ENCODE assay signal across 1 cellular context in the genomic region with DNA sequence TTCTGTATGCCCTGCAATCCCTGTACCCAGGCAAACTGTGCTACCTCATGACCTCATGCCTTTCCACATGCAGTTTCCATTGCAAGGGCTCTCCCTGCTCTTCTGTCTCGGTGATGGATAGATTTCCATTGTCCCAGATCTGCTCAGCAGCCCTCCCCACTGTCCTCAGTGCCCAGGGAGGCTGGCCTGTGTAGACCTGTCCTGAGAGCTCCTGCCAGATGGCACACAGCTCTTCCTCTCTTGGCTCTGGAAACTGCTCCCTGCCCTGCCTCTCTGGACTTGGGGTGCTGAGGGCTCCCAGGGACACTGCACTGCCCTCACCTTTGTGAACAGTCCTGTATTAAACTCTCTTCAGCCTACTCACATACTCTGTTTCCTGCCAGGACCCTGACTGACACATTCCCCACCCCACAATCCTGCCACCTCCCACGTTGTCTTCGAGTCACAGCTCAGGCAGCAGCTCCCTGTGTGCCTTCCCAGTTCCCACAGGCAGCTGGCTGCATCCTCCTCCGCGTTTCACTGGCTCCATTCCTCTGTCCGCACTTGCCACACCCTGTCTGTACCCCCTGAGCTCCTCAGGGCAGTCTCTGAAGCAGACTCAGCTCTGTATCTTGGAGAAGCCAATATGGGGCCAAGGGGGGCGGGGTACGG.
TF ChIP-seq lines count a peak whose summit lies in the region.

No MANE protein-coding gene starts in this region.

TF ChIP-seq in GM23338, 12 proteins besides CTCF, POLR2A, EP300 and RAD21 (continued from another document):
- TF ChIP-seq, protein P1, sequence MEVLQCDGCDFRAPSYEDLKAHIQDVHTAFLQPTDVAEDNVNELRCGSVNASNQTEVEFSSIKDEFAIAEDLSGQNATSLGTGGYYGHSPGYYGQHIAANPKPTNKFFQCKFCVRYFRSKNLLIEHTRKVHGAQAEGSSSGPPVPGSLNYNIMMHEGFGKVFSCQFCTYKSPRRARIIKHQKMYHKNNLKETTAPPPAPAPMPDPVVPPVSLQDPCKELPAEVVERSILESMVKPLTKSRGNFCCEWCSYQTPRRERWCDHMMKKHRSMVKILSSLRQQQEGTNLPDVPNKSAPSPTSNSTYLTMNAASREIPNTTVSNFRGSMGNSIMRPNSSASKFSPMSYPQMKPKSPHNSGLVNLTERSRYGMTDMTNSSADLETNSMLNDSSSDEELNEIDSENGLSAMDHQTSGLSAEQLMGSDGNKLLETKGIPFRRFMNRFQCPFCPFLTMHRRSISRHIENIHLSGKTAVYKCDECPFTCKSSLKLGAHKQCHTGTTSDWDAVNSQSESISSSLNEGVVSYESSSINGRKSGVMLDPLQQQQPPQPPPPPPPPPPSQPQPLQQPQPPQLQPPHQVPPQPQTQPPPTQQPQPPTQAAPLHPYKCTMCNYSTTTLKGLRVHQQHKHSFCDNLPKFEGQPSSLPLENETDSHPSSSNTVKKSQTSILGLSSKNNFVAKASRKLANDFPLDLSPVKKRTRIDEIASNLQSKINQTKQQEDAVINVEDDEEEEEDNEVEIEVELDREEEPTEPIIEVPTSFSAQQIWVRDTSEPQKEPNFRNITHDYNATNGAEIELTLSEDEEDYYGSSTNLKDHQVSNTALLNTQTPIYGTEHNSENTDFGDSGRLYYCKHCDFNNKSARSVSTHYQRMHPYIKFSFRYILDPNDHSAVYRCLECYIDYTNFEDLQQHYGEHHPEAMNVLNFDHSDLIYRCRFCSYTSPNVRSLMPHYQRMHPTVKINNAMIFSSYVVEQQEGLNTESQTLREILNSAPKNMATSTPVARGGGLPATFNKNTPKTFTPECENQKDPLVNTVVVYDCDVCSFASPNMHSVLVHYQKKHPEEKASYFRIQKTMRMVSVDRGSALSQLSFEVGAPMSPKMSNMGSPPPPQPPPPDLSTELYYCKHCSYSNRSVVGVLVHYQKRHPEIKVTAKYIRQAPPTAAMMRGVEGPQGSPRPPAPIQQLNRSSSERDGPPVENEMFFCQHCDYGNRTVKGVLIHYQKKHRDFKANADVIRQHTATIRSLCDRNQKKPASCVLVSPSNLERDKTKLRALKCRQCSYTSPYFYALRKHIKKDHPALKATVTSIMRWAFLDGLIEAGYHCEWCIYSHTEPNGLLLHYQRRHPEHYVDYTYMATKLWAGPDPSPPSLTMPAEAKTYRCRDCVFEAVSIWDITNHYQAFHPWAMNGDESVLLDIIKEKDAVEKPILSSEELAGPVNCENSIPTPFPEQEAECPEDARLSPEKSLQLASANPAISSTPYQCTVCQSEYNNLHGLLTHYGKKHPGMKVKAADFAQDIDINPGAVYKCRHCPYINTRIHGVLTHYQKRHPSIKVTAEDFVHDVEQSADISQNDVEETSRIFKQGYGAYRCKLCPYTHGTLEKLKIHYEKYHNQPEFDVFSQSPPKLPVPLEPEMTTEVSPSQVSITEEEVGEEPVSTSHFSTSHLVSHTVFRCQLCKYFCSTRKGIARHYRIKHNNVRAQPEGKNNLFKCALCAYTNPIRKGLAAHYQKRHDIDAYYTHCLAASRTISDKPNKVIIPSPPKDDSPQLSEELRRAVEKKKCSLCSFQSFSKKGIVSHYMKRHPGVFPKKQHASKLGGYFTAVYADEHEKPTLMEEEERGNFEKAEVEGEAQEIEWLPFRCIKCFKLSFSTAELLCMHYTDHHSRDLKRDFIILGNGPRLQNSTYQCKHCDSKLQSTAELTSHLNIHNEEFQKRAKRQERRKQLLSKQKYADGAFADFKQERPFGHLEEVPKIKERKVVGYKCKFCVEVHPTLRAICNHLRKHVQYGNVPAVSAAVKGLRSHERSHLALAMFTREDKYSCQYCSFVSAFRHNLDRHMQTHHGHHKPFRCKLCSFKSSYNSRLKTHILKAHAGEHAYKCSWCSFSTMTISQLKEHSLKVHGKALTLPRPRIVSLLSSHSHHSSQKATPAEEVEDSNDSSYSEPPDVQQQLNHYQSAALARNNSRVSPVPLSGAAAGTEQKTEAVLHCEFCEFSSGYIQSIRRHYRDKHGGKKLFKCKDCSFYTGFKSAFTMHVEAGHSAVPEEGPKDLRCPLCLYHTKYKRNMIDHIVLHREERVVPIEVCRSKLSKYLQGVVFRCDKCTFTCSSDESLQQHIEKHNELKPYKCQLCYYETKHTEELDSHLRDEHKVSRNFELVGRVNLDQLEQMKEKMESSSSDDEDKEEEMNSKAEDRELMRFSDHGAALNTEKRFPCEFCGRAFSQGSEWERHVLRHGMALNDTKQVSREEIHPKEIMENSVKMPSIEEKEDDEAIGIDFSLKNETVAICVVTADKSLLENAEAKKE (CRISPR knock-in tag; IDR thresholded peaks at IDR 0.05) = no peak
- TF ChIP-seq JUNB (IDR thresholded peaks at IDR 0.05; ENCODE audit: unreplicated experiment) (no peak), CREB1 (CRISPR knock-in tag; IDR thresholded peaks at IDR 0.05; ENCODE audit: low read depth) (no peak), EZH2 (IDR thresholded peaks at IDR 0.05; ENCODE audit: low read depth, unreplicated experiment) (no peak)
- TF ChIP-seq, protein P2, sequence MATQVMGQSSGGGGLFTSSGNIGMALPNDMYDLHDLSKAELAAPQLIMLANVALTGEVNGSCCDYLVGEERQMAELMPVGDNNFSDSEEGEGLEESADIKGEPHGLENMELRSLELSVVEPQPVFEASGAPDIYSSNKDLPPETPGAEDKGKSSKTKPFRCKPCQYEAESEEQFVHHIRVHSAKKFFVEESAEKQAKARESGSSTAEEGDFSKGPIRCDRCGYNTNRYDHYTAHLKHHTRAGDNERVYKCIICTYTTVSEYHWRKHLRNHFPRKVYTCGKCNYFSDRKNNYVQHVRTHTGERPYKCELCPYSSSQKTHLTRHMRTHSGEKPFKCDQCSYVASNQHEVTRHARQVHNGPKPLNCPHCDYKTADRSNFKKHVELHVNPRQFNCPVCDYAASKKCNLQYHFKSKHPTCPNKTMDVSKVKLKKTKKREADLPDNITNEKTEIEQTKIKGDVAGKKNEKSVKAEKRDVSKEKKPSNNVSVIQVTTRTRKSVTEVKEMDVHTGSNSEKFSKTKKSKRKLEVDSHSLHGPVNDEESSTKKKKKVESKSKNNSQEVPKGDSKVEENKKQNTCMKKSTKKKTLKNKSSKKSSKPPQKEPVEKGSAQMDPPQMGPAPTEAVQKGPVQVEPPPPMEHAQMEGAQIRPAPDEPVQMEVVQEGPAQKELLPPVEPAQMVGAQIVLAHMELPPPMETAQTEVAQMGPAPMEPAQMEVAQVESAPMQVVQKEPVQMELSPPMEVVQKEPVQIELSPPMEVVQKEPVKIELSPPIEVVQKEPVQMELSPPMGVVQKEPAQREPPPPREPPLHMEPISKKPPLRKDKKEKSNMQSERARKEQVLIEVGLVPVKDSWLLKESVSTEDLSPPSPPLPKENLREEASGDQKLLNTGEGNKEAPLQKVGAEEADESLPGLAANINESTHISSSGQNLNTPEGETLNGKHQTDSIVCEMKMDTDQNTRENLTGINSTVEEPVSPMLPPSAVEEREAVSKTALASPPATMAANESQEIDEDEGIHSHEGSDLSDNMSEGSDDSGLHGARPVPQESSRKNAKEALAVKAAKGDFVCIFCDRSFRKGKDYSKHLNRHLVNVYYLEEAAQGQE (IDR thresholded peaks at IDR 0.05; ENCODE audit: unreplicated experiment) = no peak
